11 cellular contexts compared by ENCODE assay signal in genomic region chr20:35604444-35604750, GRCh38. TPM values are rescaled to one million over a fixed set of nuclear protein-coding genes. Genes with fewer than 3 reads are reported as not detected.
DNase-seq lines count a peak whose midpoint lies in the region; ATAC-seq, FAIRE-seq and TF ChIP-seq lines count a peak whose summit lies in the region.
"Had no signal": no experiment of that assay in that cellular context is flagged by ENCODE, and none has a peak within 500 bp of the region (broad histone marks: within the 10 kb centered on the region; RNA-seq: fewer than 3 reads in every experiment).

No MANE protein-coding gene starts in this region.

- peaks cover 5% of the 10 kb centered on the region; the same call in 1 of the 2 replicates for H3K4me1 ChIP-seq in GM23248 (ENCODE audit: insufficient read depth)
- H3K4me1 ChIP-seq in kidney (ENCODE audit: control insufficient read depth in 1 of 2, insufficient read depth in 1 of 2, low read depth in 1 of 2, low read length in 2 of 2): peaks cover 4% of the 10 kb centered on the region in 2 donors
- no peaks in the 10 kb centered on the region for H3K4me1 ChIP-seq in prostate gland (replicated peaks)

- H3K27ac ChIP-seq in GM23248: no peak overlapping the region
- H3K27ac ChIP-seq in kidney (ENCODE audit: low read depth in 2 of 2, low read length in 2 of 2): peak overlapping the region in 1 of 2 donors; percentile 34
- H3K27ac ChIP-seq in prostate gland: no peak overlapping the region
- H3K27ac ChIP-seq: upper lobe of left lung had no signal

- in situ Hi-C loops in GM23248 (cut with MboI): no loop called here

- no peaks in the 10 kb centered on the region for H4K20me1 ChIP-seq in GM23248 (ENCODE audit: insufficient read depth)

- H3K36me3 ChIP-seq in GM23248 (ENCODE audit: low read depth) (no peaks in the 10 kb centered on the region), kidney (ENCODE audit: control insufficient read depth in 1 of 2, insufficient read depth in 2 of 2, low read length in 2 of 2) (no peaks in the 10 kb centered on the region), prostate gland (no peaks in the 10 kb centered on the region)
- H3K36me3 ChIP-seq: HAP-1, upper lobe of left lung had no signal

- ATAC-seq in HG03457 (IDR thresholded peaks at IDR 0.05; ENCODE audit: unreplicated experiment): no peak
- no peak for ATAC-seq in GM21825 (IDR thresholded peaks at IDR 0.05; ENCODE audit: unreplicated experiment)

- WGBS in GM23248 (ENCODE audit: low coverage in 1 of 2, low lambda C conversion rate in 2 of 2, missing lambda C conversion rate in 2 of 2), 2 experiments: 36 to 41% methylated on average over 4 of the region's 4 CpGs
- 63% methylated on average over 4 of the region's 4 CpGs for WGBS in prostate gland

- no peak overlapping the region for H3K4me2 ChIP-seq in GM23248 (ENCODE audit: unreplicated experiment)

- no peaks in the 10 kb centered on the region for H3K9me3 ChIP-seq in GM23248 (ENCODE audit: low read depth)
- no peaks in the 10 kb centered on the region for H3K9me3 ChIP-seq in kidney (ENCODE audit: control insufficient read depth in 1 of 2, low read length in 2 of 2)
- H3K9me3 ChIP-seq in prostate gland: no peaks in the 10 kb centered on the region
- H3K9me3 ChIP-seq: HAP-1, upper lobe of left lung had no signal

- no peak overlapping the region for H3K4me3 ChIP-seq in GM23248
- no peak overlapping the region for H3K4me3 ChIP-seq in kidney (ENCODE audit: low read length in 2 of 2)
- no peak overlapping the region for H3K4me3 ChIP-seq in prostate gland
- H3K4me3 ChIP-seq: HAP-1, upper lobe of left lung had no signal

- TF ChIP-seq POLR2A in prostate gland (IDR thresholded peaks at IDR 0.05): no peak

- TF ChIP-seq CTCF in kidney (IDR thresholded peaks at IDR 0.05; ENCODE audit: borderline replicate concordance, extremely low read depth, insufficient read depth): peak; percentile 5
- TF ChIP-seq CTCF in prostate gland (IDR thresholded peaks at IDR 0.05): no peak

- no peak overlapping the region for H2AFZ ChIP-seq in GM23248

- H3K9me2 ChIP-seq in GM23248 (ENCODE audit: insufficient read depth): no peaks in the 10 kb centered on the region

- no peaks in the 10 kb centered on the region for H3F3A ChIP-seq in GM23248 (ENCODE audit: insufficient read depth)

- H3K9ac ChIP-seq in GM23248 (no peak overlapping the region), kidney (ENCODE audit: low read length in 2 of 2) (no peak overlapping the region)

- H3K27me3 ChIP-seq in GM23248 (replicated peaks; ENCODE audit: insufficient read depth) (peaks cover 6% of the 10 kb centered on the region), prostate gland (replicated peaks; ENCODE audit: insufficient read depth) (no peaks in the 10 kb centered on the region)

- FAIRE-seq in kidney (lab: Jason Lieb, UNC): no peak

- no peaks in the 10 kb centered on the region for H3K79me2 ChIP-seq in GM23248 (ENCODE audit: insufficient read depth)

- DNase-seq in COLO668 (lab: John Stamatoyannopoulos, UW; ENCODE audit: unreplicated experiment) (peak; percentile 42), GM23248 (peak; percentile 20), UCSD-AML1 (lab: John Stamatoyannopoulos, UW; ENCODE audit: unreplicated experiment) (peak; percentile 32), kidney (peak; percentile 51), NCI-H128 (lab: John Stamatoyannopoulos, UW; ENCODE audit: unreplicated experiment) (no peak), prostate gland (ENCODE audit: low spot score) (no peak)
- DNase-seq: activated gamma-delta T cell treated with Interleukin-2 at 50 U/mL for 16 hours, upper lobe of left lung had no signal

- intact Hi-C loops in kidney (cut with DNase I) (no loop called here), prostate gland (cut with DNase I) (loop anchor here (5.0 kb wide), 2 partner anchors 93 to 283 kb away; partner anchors contain the start of genes NFS1 and ROMO1)

RNA-seq across cellular contexts. Expression of gene SPAG4, which starts 11.2 kb away (rescaled TPM):
- 3.3 and 14.2 TPM in 2 replicates for total RNA-seq in GM23248 (2014; rRNA removed; shearing (Covaris generic))
- 17.3 and 20.9 TPM in 2 replicates for polyA plus RNA-seq in GM23248 (2016; fragmentation: Nextera tagmentation; extraction: Ambion mirVana)
- 16.0 TPM for total RNA-seq in kidney
- polyA plus RNA-seq in kidney (ENCODE audit: insufficient read depth, low read depth, low replicate concordance): 13.1 TPM
- total RNA-seq in prostate gland: 10 to 100 TPM in 1 of 2 donors, under 1 TPM in 1; 0.91 to 10.4 TPM

Comparison
In these comparisons a context has a peak if more than half of its experiments do, and no peak if none do; other contexts are left out.
1. DNase-seq: peak in COLO668 (single experiment), GM23248 (single experiment), UCSD-AML1 (single experiment) and kidney (single experiment); none in NCI-H128 (single experiment) and prostate gland (single experiment).